In genomic region chr2:176130153-176130916, GRCh38 we compare ENCODE assay signal across 1 cellular context.
TF ChIP-seq lines count a peak whose summit lies in the region.

No MANE protein-coding gene starts in this region.

TF ChIP-seq in K562, 482 proteins besides CTCF, POLR2A, EP300 and RAD21:
- TF ChIP-seq MAZ (CRISPR knock-in tag; conservative IDR thresholded peaks at IDR 0.05 in 1 of 2, IDR thresholded peaks at IDR 0.05 in 1 of 2) (peak in 1 of 2 experiments; percentile 60; a peak in 2 of 4 replicates), ZNF740 (CRISPR knock-in tag; IDR thresholded peaks at IDR 0.05) (0 out of 2 replicates have a peak, but pooled peaks have one; percentile 28), ZNF740 (tag; IDR thresholded peaks at IDR 0.05) (no peak), CTBP1 (IDR thresholded peaks at IDR 0.05; ENCODE audit: borderline replicate concordance) (peak; percentile 86), HNRNPLL (IDR thresholded peaks at IDR 0.05; ENCODE audit: low read depth, low read length, poor library complexity, severe bottlenecking) (peak; percentile 97), FUS (optimal IDR thresholded peaks at IDR 0.05; ENCODE audit: low read depth, low read length) (no peak), TCFL5 (CRISPR knock-in tag; conservative IDR thresholded peaks at IDR 0.05) (no peak), CXXC5 (CRISPR knock-in tag; IDR thresholded peaks at IDR 0.05) (peak; percentile 80), SMAD4 (CRISPR knock-in tag; conservative IDR thresholded peaks at IDR 0.05) (0 out of 2 replicates have a peak, but pooled peaks have one; percentile 58), ILK (tag; IDR thresholded peaks at IDR 0.05; ENCODE audit: borderline replicate concordance, low read depth) (no peak), BHLHE40 (IDR thresholded peaks at IDR 0.05; ENCODE audit: low read length) (0 out of 2 replicates have a peak, but pooled peaks have one; percentile 3), PHF8 (IDR thresholded peaks at IDR 0.05; ENCODE audit: borderline replicate concordance, low read length) (peak; percentile 20; the same call in 1 of the 2 replicates), NRF1 (conservative IDR thresholded peaks at IDR 0.05 in 1 of 2, IDR thresholded peaks at IDR 0.05 in 1 of 2) (peak; percentile 86 to 87), CHD1 (IDR thresholded peaks at IDR 0.05; ENCODE audit: low read length) (no peak), RFX1 (IDR thresholded peaks at IDR 0.05) (0 out of 2 replicates have a peak, but pooled peaks have one; percentile 9), L3MBTL2 (IDR thresholded peaks at IDR 0.05) (peak; percentile 91), MEIS2 (IDR thresholded peaks at IDR 0.05; ENCODE audit: partially characterized antibody) (peak; percentile 60), EGR1 (conservative IDR thresholded peaks at IDR 0.05) (peak; percentile 75), SMARCE1 (IDR thresholded peaks at IDR 0.05) (no peak), ATF7 (IDR thresholded peaks at IDR 0.05) (0 out of 2 replicates have a peak, but pooled peaks have one; percentile 14), SMC3 (conservative IDR thresholded peaks at IDR 0.05; ENCODE audit: insufficient read depth, low read depth, low read length) (no peak), RB1 (IDR thresholded peaks at IDR 0.05; ENCODE audit: low read depth) (0 out of 2 replicates have a peak, but pooled peaks have one; percentile 23), MTA3 (IDR thresholded peaks at IDR 0.05; ENCODE audit: borderline replicate concordance) (0 out of 2 replicates have a peak, but pooled peaks have one; percentile 26)
- TF ChIP-seq, protein P1, sequence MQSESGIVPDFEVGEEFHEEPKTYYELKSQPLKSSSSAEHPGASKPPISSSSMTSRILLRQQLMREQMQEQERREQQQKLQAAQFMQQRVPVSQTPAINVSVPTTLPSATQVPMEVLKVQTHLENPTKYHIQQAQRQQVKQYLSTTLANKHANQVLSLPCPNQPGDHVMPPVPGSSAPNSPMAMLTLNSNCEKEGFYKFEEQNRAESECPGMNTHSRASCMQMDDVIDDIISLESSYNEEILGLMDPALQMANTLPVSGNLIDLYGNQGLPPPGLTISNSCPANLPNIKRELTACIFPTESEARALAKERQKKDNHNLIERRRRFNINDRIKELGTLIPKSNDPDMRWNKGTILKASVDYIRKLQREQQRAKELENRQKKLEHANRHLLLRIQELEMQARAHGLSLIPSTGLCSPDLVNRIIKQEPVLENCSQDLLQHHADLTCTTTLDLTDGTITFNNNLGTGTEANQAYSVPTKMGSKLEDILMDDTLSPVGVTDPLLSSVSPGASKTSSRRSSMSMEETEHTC (IDR thresholded peaks at IDR 0.05) = 0 out of 2 replicates have a peak, but pooled peaks have one; percentile 28
- TF ChIP-seq, protein P2, sequence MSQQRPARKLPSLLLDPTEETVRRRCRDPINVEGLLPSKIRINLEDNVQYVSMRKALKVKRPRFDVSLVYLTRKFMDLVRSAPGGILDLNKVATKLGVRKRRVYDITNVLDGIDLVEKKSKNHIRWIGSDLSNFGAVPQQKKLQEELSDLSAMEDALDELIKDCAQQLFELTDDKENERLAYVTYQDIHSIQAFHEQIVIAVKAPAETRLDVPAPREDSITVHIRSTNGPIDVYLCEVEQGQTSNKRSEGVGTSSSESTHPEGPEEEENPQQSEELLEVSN (IDR thresholded peaks at IDR 0.05; ENCODE audit: borderline replicate concordance in 1 of 2, extremely low read depth in 1 of 2, insufficient read depth in 1 of 2, insufficient read length in 1 of 2, low read depth in 1 of 2, low read length in 1 of 2, poor library complexity in 1 of 2, severe bottlenecking in 1 of 2) = peak in 1 of 2 experiments; percentile 80
- TF ChIP-seq, protein P3, sequence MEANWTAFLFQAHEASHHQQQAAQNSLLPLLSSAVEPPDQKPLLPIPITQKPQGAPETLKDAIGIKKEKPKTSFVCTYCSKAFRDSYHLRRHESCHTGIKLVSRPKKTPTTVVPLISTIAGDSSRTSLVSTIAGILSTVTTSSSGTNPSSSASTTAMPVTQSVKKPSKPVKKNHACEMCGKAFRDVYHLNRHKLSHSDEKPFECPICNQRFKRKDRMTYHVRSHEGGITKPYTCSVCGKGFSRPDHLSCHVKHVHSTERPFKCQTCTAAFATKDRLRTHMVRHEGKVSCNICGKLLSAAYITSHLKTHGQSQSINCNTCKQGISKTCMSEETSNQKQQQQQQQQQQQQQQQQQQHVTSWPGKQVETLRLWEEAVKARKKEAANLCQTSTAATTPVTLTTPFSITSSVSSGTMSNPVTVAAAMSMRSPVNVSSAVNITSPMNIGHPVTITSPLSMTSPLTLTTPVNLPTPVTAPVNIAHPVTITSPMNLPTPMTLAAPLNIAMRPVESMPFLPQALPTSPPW (CRISPR knock-in tag; IDR thresholded peaks at IDR 0.05) = peak; percentile 67
TF ChIP-seq in K562: peak in this region for 19.
